8 cellular contexts compared by ENCODE assay signal in genomic region chr2:102240640-102241370, GRCh38. TPM values are rescaled to one million over a fixed set of nuclear protein-coding genes. Genes with fewer than 3 reads are reported as not detected.
DNase-seq lines count a peak whose midpoint lies in the region; ATAC-seq and TF ChIP-seq lines count a peak whose summit lies in the region.

No MANE protein-coding gene starts in this region.

- peak overlapping the region; percentile 80 for H3K9ac ChIP-seq in adipocyte (ENCODE audit: low read length)

- TF ChIP-seq CTCF in GM12865 (IDR thresholded peaks at IDR 0.05; ENCODE audit: insufficient read depth, low read depth, low read length, missing control alignments) (peak; percentile 97), vagina (IDR thresholded peaks at IDR 0.05) (peak; percentile 88 to 97 (median 91))

- intact Hi-C loops in left cardiac atrium (cut with DNase I): loop anchor here (2.0 to 10.0 kb wide), 4 partner anchors 204 to 356 kb away; no protein-coding TSS in a partner anchor
- intact Hi-C loops in vagina (cut with DNase I): loop anchor here (10.0 kb wide), 1 partner anchor 356 kb away; no protein-coding TSS in a partner anchor

- H3K4me1 ChIP-seq in adipocyte (ENCODE audit: control insufficient read depth, insufficient read depth, low read length) (peaks cover 10% of the 10 kb centered on the region), vagina (no peaks in the 10 kb centered on the region)

- TF ChIP-seq POLR2A in vagina (IDR thresholded peaks at IDR 0.05): no peak

- H3K27ac ChIP-seq in vagina: peak overlapping the region; percentile 70

- H3K36me3 ChIP-seq in adipocyte (ENCODE audit: control insufficient read depth, insufficient read depth, low read length, severe bottlenecking) (no peaks in the 10 kb centered on the region), vagina (no peaks in the 10 kb centered on the region)

- H3K9me3 ChIP-seq in adipocyte (ENCODE audit: control insufficient read depth, low read length) (no peaks in the 10 kb centered on the region), vagina (no peaks in the 10 kb centered on the region)

- ATAC-seq in HG02588 (IDR thresholded peaks at IDR 0.05; ENCODE audit: unreplicated experiment): peak; percentile 91
- ATAC-seq in left cardiac atrium: peak; percentile 94 to 95

- DNase-seq in GM12865 (ENCODE audit: low read depth) (peak; percentile 95), NCI-H1048 (lab: John Stamatoyannopoulos, UW) (peak; percentile 35), T follicular helper cell (ENCODE audit: low read depth) (peak; percentile 73), adipocyte (ENCODE audit: low read depth) (peak; percentile 97), left cardiac atrium (peak; percentile 93), putamen (ENCODE audit: low spot score) (peak; percentile 79), vagina (ENCODE audit: extremely low spot score in 2 of 2) (no peak)

- H3K27me3 ChIP-seq in adipocyte (replicated peaks; ENCODE audit: control insufficient read depth, insufficient read depth, low read length): no peaks in the 10 kb centered on the region
- H3K27me3 ChIP-seq in vagina: no peaks in the 10 kb centered on the region

- H3K4me3 ChIP-seq in GM12865 (ENCODE audit: low read depth, low read length) (no peak overlapping the region), adipocyte (ENCODE audit: low read length) (peak overlapping the region; percentile 59), vagina (no peak overlapping the region)

RNA-seq across cellular contexts. Expression of gene IL1RL2, which starts 54.0 kb away (rescaled TPM):
- total RNA-seq in left cardiac atrium (1 to 10 TPM in 1 of 2 donors, under 1 TPM in 1; 0.15 to 1.4 TPM), vagina (5.2 TPM)

Comparison
In these comparisons a context has a peak if more than half of its experiments do, and no peak if none do; other contexts are left out.
1. DNase-seq: peak in GM12865 (single experiment), NCI-H1048 (single experiment), T follicular helper cell (single experiment), adipocyte (single experiment), left cardiac atrium (single experiment) and putamen (single experiment); none in vagina (0 of 2).